24 cellular contexts compared by ENCODE assay signal in the genomic region with DNA sequence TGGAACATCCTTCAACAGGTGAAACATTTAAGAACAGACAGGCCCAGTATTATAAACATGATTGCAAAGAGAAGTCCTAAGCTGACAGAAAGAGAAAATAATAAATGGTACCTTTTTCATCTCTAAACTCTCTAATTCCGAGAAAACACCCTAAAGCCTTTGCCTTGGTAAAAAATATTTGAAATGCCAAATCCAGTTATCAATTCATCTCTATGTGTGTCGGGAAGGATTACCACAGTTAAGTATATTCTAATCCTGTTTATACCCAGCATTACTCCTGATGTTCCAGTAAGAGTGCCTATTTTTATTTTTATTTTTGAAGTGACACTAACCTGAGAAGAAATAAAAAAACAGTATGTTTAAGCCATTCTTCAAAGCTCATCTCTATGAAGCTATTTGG.
"Had no signal": no experiment of that assay in that cellular context is flagged by ENCODE, and none has a peak within 500 bp of the region (broad histone marks: within the 10 kb centered on the region; RNA-seq: fewer than 3 reads in every experiment).

No MANE protein-coding gene starts in this region.

- H3K4me2 ChIP-seq: neural progenitor cell had no signal

- H3K27me3 ChIP-seq: colonic mucosa, dorsolateral prefrontal cortex, gastrocnemius medialis, neural progenitor cell, spleen, transverse colon had no signal

- H2AFZ ChIP-seq: neural progenitor cell, parathyroid adenoma had no signal

- H3K27ac Mint-ChIP-seq: activated CD4-positive, alpha-beta memory T cell treated with anti-CD3 and anti-CD28 coated beads for 36 hours; activated CD4-positive, alpha-beta T cell treated with anti-CD3 and anti-CD28 coated beads, Interleukin-2, amount 10 ng/mL, durations not matched to agents 24 days and 14 days; activated T-helper 1 cell treated with anti-CD3 and anti-CD28 coated beads, Interleukin-12 subunit alpha, Interleukin-12 subunit beta, Interleukin-2, Interleukin-4 antibody, amounts not matched to agents 30 ng/mL and 10 ng/mL and 1 ng/mL, durations not matched to agents 14 hours and 24 hours and 36 hours; naive thymus-derived CD8-positive, alpha-beta T cell; neural progenitor cell had no signal

- H3K4me3 Mint-ChIP-seq: activated CD4-positive, alpha-beta memory T cell treated with anti-CD3 and anti-CD28 coated beads for 36 hours; activated CD4-positive, alpha-beta T cell treated with anti-CD3 and anti-CD28 coated beads, Interleukin-2, amount 10 ng/mL, durations not matched to agents 24 days and 14 days; activated T-helper 1 cell treated with anti-CD3 and anti-CD28 coated beads, Interleukin-12 subunit alpha, Interleukin-12 subunit beta, Interleukin-2, Interleukin-4 antibody, amounts not matched to agents 30 ng/mL and 10 ng/mL and 1 ng/mL, durations not matched to agents 14 hours and 24 hours and 36 hours; central memory CD8-positive, alpha-beta T cell; naive thymus-derived CD8-positive, alpha-beta T cell; neural progenitor cell had no signal

- H3K36me3 Mint-ChIP-seq: activated CD4-positive, alpha-beta memory T cell treated with anti-CD3 and anti-CD28 coated beads for 36 hours; neural progenitor cell had no signal

- H3K4me1 ChIP-seq: parathyroid adenoma, spleen had no signal

- H3K4me3 ChIP-seq: colonic mucosa, dorsolateral prefrontal cortex, gastrocnemius medialis, neural progenitor cell, spleen, transverse colon had no signal

- DNase-seq: activated CD4-positive, alpha-beta memory T cell treated with anti-CD3 and anti-CD28 coated beads for 36 hours; activated CD4-positive, alpha-beta T cell treated with anti-CD3 and anti-CD28 coated beads, Interleukin-2, amount 10 ng/mL, durations not matched to agents 24 days and 14 days; activated CD8-positive, alpha-beta memory T cell treated with anti-CD3 and anti-CD28 coated beads, Interleukin-2, amount 50 U/mL, for 4 hours; activated gamma-delta T cell treated with Interleukin-2 at 50 U/mL for 16 hours; activated naive CD4-positive, alpha-beta T cell treated with anti-CD3 and anti-CD28 coated beads, Interleukin-2, amount 50 U/mL, for 16 hours; activated T-cell treated with anti-CD3 and anti-CD28 coated beads, Interleukin-2, amount 50 U/mL, for 1 hour; amygdala; colonic mucosa; dorsolateral prefrontal cortex; effector memory CD4-positive, alpha-beta T cell; gastrocnemius medialis; glutamatergic neuron; left cardiac atrium; left ventricle myocardium superior; naive thymus-derived CD8-positive, alpha-beta T cell; occipital lobe; right cardiac atrium; spleen; stimulated activated naive CD4-positive, alpha-beta T cell; transverse colon had no signal

- H3K9me3 Mint-ChIP-seq: activated CD4-positive, alpha-beta memory T cell treated with anti-CD3 and anti-CD28 coated beads for 36 hours; activated CD4-positive, alpha-beta T cell treated with anti-CD3 and anti-CD28 coated beads, Interleukin-2, amount 10 ng/mL, durations not matched to agents 24 days and 14 days; activated T-helper 1 cell treated with anti-CD3 and anti-CD28 coated beads, Interleukin-12 subunit alpha, Interleukin-12 subunit beta, Interleukin-2, Interleukin-4 antibody, amounts not matched to agents 30 ng/mL and 10 ng/mL and 1 ng/mL, durations not matched to agents 14 hours and 24 hours and 36 hours; central memory CD8-positive, alpha-beta T cell; naive thymus-derived CD8-positive, alpha-beta T cell; neural progenitor cell had no signal

- H3K9ac ChIP-seq: neural progenitor cell, parathyroid adenoma had no signal

- H3K4me1 Mint-ChIP-seq: activated CD4-positive, alpha-beta T cell treated with anti-CD3 and anti-CD28 coated beads, Interleukin-2, amount 10 ng/mL, durations not matched to agents 24 days and 14 days; central memory CD8-positive, alpha-beta T cell; naive thymus-derived CD8-positive, alpha-beta T cell had no signal

- H3K79me2 ChIP-seq: parathyroid adenoma had no signal

- H3K36me3 ChIP-seq: colonic mucosa, gastrocnemius medialis, neural progenitor cell, transverse colon had no signal

- H3K9me3 ChIP-seq: colonic mucosa, gastrocnemius medialis, spleen, transverse colon had no signal

- H3K27ac ChIP-seq: colonic mucosa, dorsolateral prefrontal cortex, gastrocnemius medialis, neural progenitor cell, parathyroid adenoma, spleen had no signal

- H3K27me3 Mint-ChIP-seq: activated CD4-positive, alpha-beta memory T cell treated with anti-CD3 and anti-CD28 coated beads for 36 hours; activated CD4-positive, alpha-beta T cell treated with anti-CD3 and anti-CD28 coated beads, Interleukin-2, amount 10 ng/mL, durations not matched to agents 24 days and 14 days; central memory CD8-positive, alpha-beta T cell; naive thymus-derived CD8-positive, alpha-beta T cell had no signal

- ATAC-seq: gastrocnemius medialis; left cardiac atrium; left ventricle myocardium superior; naive thymus-derived CD8-positive, alpha-beta T cell; right cardiac atrium had no signal
